37 cellular contexts compared by ENCODE assay signal in genomic region chr14:78325911-78326310, GRCh38.
"Had no signal": no experiment of that assay in that cellular context is flagged by ENCODE, and none has a peak within 500 bp of the region (broad histone marks: within the 10 kb centered on the region; RNA-seq: fewer than 3 reads in every experiment).

No MANE protein-coding gene starts in this region.

- H3K4me3 ChIP-seq: adrenal gland, ascending aorta, body of pancreas, breast epithelium, cardiac muscle cell had no signal

- H3K27ac Mint-ChIP-seq: activated naive CD4-positive, alpha-beta T cell treated with anti-CD3 and anti-CD28 coated beads for 36 hours; activated naive CD4-positive, alpha-beta T cell treated with anti-CD3 and anti-CD28 coated beads, Interleukin-2, amount 10 ng/mL, durations not matched to agents 7 days and 5 days; activated naive CD4-positive, alpha-beta T cell treated with anti-CD3 and anti-CD28 coated beads, Interleukin-2, amount 50 U/mL, for 24 hours; activated naive CD4-positive, alpha-beta T cell treated with anti-CD3 and anti-CD28 coated beads, Interleukin-2, amount 50 U/mL, for 72 hours; activated naive CD8-positive, alpha-beta T cell; activated naive CD8-positive, alpha-beta T cell treated with anti-CD3 and anti-CD28 coated beads for 36 hours; activated naive CD8-positive, alpha-beta T cell treated with anti-CD3 and anti-CD28 coated beads, Interleukin-2, amount 10 ng/mL, durations not matched to agents 7 days and 5 days; activated naive CD8-positive, alpha-beta T cell treated with anti-CD3 and anti-CD28 coated beads, Interleukin-2, amount 50 U/mL, for 24 hours; activated T-cell treated with anti-CD3 and anti-CD28 coated beads, Interleukin-2, amount 50 U/mL, for 24 hours; activated T-cell treated with anti-CD3 and anti-CD28 coated beads, Interleukin-2, amount 50 U/mL, for 72 hours; activated T-helper 17 cell treated with anti-CD3 and anti-CD28 coated beads, Interleukin-2, amount 50 U/mL, for 72 hours; activated T-helper 2 cell treated with anti-CD3 and anti-CD28 coated beads, Interferon-gamma antibody, Interleukin-2, Interleukin-4, amounts not matched to agents 10 μg/mL and 5 μg/mL and 100 μg/mL, durations not matched to agents 14 hours and 24 hours and 36 hours had no signal

- H3K36me3 Mint-ChIP-seq: activated naive CD4-positive, alpha-beta T cell treated with anti-CD3 and anti-CD28 coated beads, Interleukin-2, amount 10 ng/mL, durations not matched to agents 7 days and 5 days; activated naive CD4-positive, alpha-beta T cell treated with anti-CD3 and anti-CD28 coated beads, Interleukin-2, amount 50 U/mL, for 24 hours; activated naive CD8-positive, alpha-beta T cell; activated naive CD8-positive, alpha-beta T cell treated with anti-CD3 and anti-CD28 coated beads for 36 hours; activated naive CD8-positive, alpha-beta T cell treated with anti-CD3 and anti-CD28 coated beads, Interleukin-2, amount 10 ng/mL, durations not matched to agents 7 days and 5 days had no signal

- H3K27ac ChIP-seq: adrenal gland, ascending aorta, body of pancreas, brain microvascular endothelial cell, breast epithelium, cardiac muscle cell had no signal

- H3K4me3 Mint-ChIP-seq: activated naive CD4-positive, alpha-beta T cell treated with anti-CD3 and anti-CD28 coated beads for 36 hours; activated naive CD4-positive, alpha-beta T cell treated with anti-CD3 and anti-CD28 coated beads, Interleukin-2, amount 10 ng/mL, durations not matched to agents 7 days and 5 days; activated naive CD4-positive, alpha-beta T cell treated with anti-CD3 and anti-CD28 coated beads, Interleukin-2, amount 50 U/mL, for 24 hours; activated naive CD8-positive, alpha-beta T cell; activated naive CD8-positive, alpha-beta T cell treated with anti-CD3 and anti-CD28 coated beads for 36 hours; activated naive CD8-positive, alpha-beta T cell treated with anti-CD3 and anti-CD28 coated beads, Interleukin-2, amount 10 ng/mL, durations not matched to agents 7 days and 5 days; activated naive CD8-positive, alpha-beta T cell treated with anti-CD3 and anti-CD28 coated beads, Interleukin-2, amount 50 U/mL, for 24 hours; activated T-cell treated with anti-CD3 and anti-CD28 coated beads, Interleukin-2, amount 50 U/mL, for 24 hours; activated T-cell treated with anti-CD3 and anti-CD28 coated beads, Interleukin-2, amount 50 U/mL, for 4 hours; activated T-cell treated with anti-CD3 and anti-CD28 coated beads, Interleukin-2, amount 50 U/mL, for 72 hours; activated T-helper 17 cell treated with anti-CD3 and anti-CD28 coated beads, Interleukin-2, amount 50 U/mL, for 72 hours; brain; central memory CD8-positive, alpha-beta T cell had no signal

- H3K27me3 Mint-ChIP-seq: activated naive CD4-positive, alpha-beta T cell treated with anti-CD3 and anti-CD28 coated beads, Interleukin-2, amount 10 ng/mL, durations not matched to agents 7 days and 5 days had no signal

- H3K9me3 ChIP-seq: adrenal gland, ascending aorta, body of pancreas, breast epithelium had no signal

- H3K27me3 ChIP-seq: adrenal gland, ascending aorta, body of pancreas, brain microvascular endothelial cell, breast epithelium had no signal

- H3K4me1 Mint-ChIP-seq: activated naive CD4-positive, alpha-beta T cell treated with anti-CD3 and anti-CD28 coated beads, Interleukin-2, amount 10 ng/mL, durations not matched to agents 7 days and 5 days; activated naive CD4-positive, alpha-beta T cell treated with anti-CD3 and anti-CD28 coated beads, Interleukin-2, amount 50 U/mL, for 24 hours; activated naive CD8-positive, alpha-beta T cell treated with anti-CD3 and anti-CD28 coated beads for 36 hours; activated naive CD8-positive, alpha-beta T cell treated with anti-CD3 and anti-CD28 coated beads, Interleukin-2, amount 10 ng/mL, durations not matched to agents 7 days and 5 days; activated naive CD8-positive, alpha-beta T cell treated with anti-CD3 and anti-CD28 coated beads, Interleukin-2, amount 50 U/mL, for 24 hours; activated T-helper 17 cell treated with anti-CD3 and anti-CD28 coated beads, Interleukin-2, amount 50 U/mL, for 72 hours; central memory CD8-positive, alpha-beta T cell had no signal

- H3K4me1 ChIP-seq: adrenal gland, ascending aorta, body of pancreas, breast epithelium had no signal

- H3K9me3 Mint-ChIP-seq: activated naive CD4-positive, alpha-beta T cell treated with anti-CD3 and anti-CD28 coated beads for 36 hours; activated naive CD4-positive, alpha-beta T cell treated with anti-CD3 and anti-CD28 coated beads, Interleukin-2, amount 10 ng/mL, durations not matched to agents 7 days and 5 days; activated naive CD8-positive, alpha-beta T cell treated with anti-CD3 and anti-CD28 coated beads for 36 hours; activated naive CD8-positive, alpha-beta T cell treated with anti-CD3 and anti-CD28 coated beads, Interleukin-2, amount 10 ng/mL, durations not matched to agents 7 days and 5 days; activated naive CD8-positive, alpha-beta T cell treated with anti-CD3 and anti-CD28 coated beads, Interleukin-2, amount 50 U/mL, for 24 hours; activated T-cell treated with anti-CD3 and anti-CD28 coated beads, Interleukin-2, amount 50 U/mL, for 24 hours; activated T-cell treated with anti-CD3 and anti-CD28 coated beads, Interleukin-2, amount 50 U/mL, for 4 hours; activated T-cell treated with anti-CD3 and anti-CD28 coated beads, Interleukin-2, amount 50 U/mL, for 72 hours; activated T-helper 17 cell treated with anti-CD3 and anti-CD28 coated beads, Interleukin-2, amount 50 U/mL, for 72 hours; activated T-helper 2 cell treated with anti-CD3 and anti-CD28 coated beads, Interferon-gamma antibody, Interleukin-2, Interleukin-4, amounts not matched to agents 10 μg/mL and 5 μg/mL and 100 μg/mL, durations not matched to agents 14 hours and 24 hours and 36 hours had no signal

- H3K36me3 ChIP-seq: adrenal gland, ascending aorta, brain microvascular endothelial cell, breast epithelium, cardiac muscle cell had no signal

- DNase-seq: activated effector memory CD4-positive, alpha-beta T cell treated with anti-CD3 and anti-CD28 coated beads, Interleukin-2, amount 50 U/mL, for 16 hours; activated effector memory CD4-positive, alpha-beta T cell treated with Interleukin-2 at 50 U/mL for 16 hours; activated gamma-delta T cell; activated gamma-delta T cell treated with Interleukin-2 at 50 U/mL for 16 hours; activated naive CD4-positive, alpha-beta T cell; activated naive CD4-positive, alpha-beta T cell treated with anti-CD3 and anti-CD28 coated beads for 36 hours; activated naive CD4-positive, alpha-beta T cell treated with anti-CD3 and anti-CD28 coated beads, Interleukin-2, amount 10 ng/mL, durations not matched to agents 7 days and 5 days; activated naive CD4-positive, alpha-beta T cell treated with anti-CD3 and anti-CD28 coated beads, Interleukin-2, amount 50 U/mL, for 16 hours; activated naive CD4-positive, alpha-beta T cell treated with Interleukin-2 at 50 U/mL for 16 hours; activated naive CD8-positive, alpha-beta T cell treated with anti-CD3 and anti-CD28 coated beads for 36 hours; activated naive CD8-positive, alpha-beta T cell treated with anti-CD3 and anti-CD28 coated beads, Interleukin-2, amount 10 ng/mL, durations not matched to agents 7 days and 5 days; activated naive CD8-positive, alpha-beta T cell treated with anti-CD3 and anti-CD28 coated beads, Interleukin-2, amount 50 U/mL, for 24 hours; activated T-cell treated with anti-CD3 and anti-CD28 coated beads for 4 hours; activated T-cell treated with anti-CD3 and anti-CD28 coated beads, Interleukin-2, amount 50 U/mL, for 1 hour; activated T-cell treated with anti-CD3 and anti-CD28 coated beads, Interleukin-2, amount 50 U/mL, for 24 hours; activated T-cell treated with anti-CD3 and anti-CD28 coated beads, Interleukin-2, amount 50 U/mL, for 4 hours; activated T-cell treated with anti-CD3 and anti-CD28 coated beads, Interleukin-2, amount 50 U/mL, for 48 hours; activated T-cell treated with anti-CD3 and anti-CD28 coated beads, Interleukin-2, amount 50 U/mL, for 72 hours; adrenal gland; amniotic stem cell; amygdala; anterior cingulate cortex; aorta; body of pancreas; brain microvascular endothelial cell; caudate nucleus; cerebellar nuclear complex had no signal
